ENCODE assay signal across 8 cellular contexts in the genomic region with DNA sequence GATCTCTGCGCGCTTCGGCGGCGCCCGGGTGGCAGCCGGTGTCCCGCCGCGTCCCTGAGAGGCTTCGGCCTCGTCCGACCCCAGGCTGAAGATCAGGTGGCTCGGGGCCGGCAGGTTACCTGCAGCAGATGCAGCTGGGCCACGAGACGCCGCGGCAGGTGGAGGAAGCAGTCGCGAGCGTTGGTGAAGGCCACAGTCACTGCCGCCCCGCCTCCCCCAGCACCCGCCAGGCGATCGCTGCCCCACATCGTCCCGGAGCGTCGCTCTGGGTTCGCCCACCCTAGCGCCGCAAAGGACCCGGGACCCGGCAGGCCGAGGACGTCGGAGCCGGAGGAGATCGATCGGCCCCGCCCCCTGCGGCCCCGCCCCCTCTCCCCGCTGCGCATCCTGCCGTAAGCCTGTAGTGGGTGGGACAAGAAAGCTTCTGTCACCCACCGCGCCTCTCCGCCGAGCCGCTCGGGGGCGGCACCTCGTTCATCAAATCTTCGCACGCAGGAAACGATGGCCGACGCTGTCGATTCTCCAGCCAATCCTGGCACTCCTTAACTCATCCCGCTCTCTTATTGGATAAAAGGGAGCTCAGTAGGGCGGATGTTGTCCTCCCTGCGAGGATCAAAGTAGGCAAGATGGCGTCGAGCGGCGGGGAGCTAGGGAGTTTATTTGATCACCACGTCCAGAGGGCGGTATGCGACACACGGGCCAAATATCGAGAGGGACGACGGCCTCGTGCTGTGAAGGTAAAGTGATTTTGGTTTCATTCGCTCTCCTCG. TPM values are rescaled to one million over a fixed set of nuclear protein-coding genes. Genes with fewer than 3 reads are reported as not detected.
DNase-seq lines count a peak whose midpoint lies in the region; ATAC-seq and TF ChIP-seq lines count a peak whose summit lies in the region.

A gene (minus strand): TSS at position 333 of the 770 bp plus-strand sequence. CDS start 85 bp downstream, at position 248.
A gene (plus strand): TSS at position 608 of the 770 bp plus-strand sequence. CDS start 19 bp downstream, at position 627.

- no peaks in the 10 kb centered on the region for H3K9me2 ChIP-seq in PC-9 (ENCODE audit: insufficient read depth)

- H3K4me2 ChIP-seq in PC-9, result peak within 1 kb of the TSS; percentile 91

- H3K4me1 ChIP-seq in PC-9 (replicated peaks; ENCODE audit: insufficient read depth), result peaks cover 18% of the 10 kb centered on the region

- DNase-seq in DMS79 (lab: John Stamatoyannopoulos, UW) (peak; percentile 98), KBM-7 (peak; percentile 99), PC-9 (peak; percentile 97 to 99), epithelial cell of proximal tubule (ENCODE audit: low read depth) (peak; percentile 94), mucosa of gallbladder (ENCODE audit: low spot score) (peak; percentile 98)
- peak; percentile 92 for DNase-seq in activated T-cell treated with anti-CD3 and anti-CD28 coated beads, Interleukin-2, amount 50 U/mL, for 1 hour
- peak; percentile 83 to 94 for DNase-seq in stimulated activated CD8-positive, alpha-beta memory T cell treated with anti-CD3 and anti-CD28 coated beads, Interleukin-4, amount 100 ng/mL, for 4 hours (ENCODE audit: low read depth in 2 of 2, low spot score in 1 of 2)

- H3K9me3 ChIP-seq in PC-9 (ENCODE audit: insufficient read depth, low read depth), result no peaks in the 10 kb centered on the region

- TF ChIP-seq CTCF in PC-9 (conservative IDR thresholded peaks at IDR 0.05), result peak; percentile 50
- TF ChIP-seq CTCF in epithelial cell of proximal tubule (conservative IDR thresholded peaks at IDR 0.05; ENCODE audit: low read depth, low read length), result peak; percentile 16

- peaks cover 57% of the 10 kb centered on the region for H3K79me2 ChIP-seq in PC-9 (ENCODE audit: low read depth)

- CTCF ChIA-PET in PC-9 (lab: Charles Lee), result interaction anchor here (0.5 to 1.0 kb wide), 18 partner anchors 24 to 1009 kb away, joined by 3 to 18 read pairs (median 4); a partner anchor contains a TSS

- peak; percentile 96 for ATAC-seq in GM21717 (IDR thresholded peaks at IDR 0.05; ENCODE audit: unreplicated experiment)

- TSS peak; percentile 59 for BruUV-seq in PC-9 (replicated peaks; lab: Mats Ljungman, UMichigan)

- H3K4me3 ChIP-seq in PC-9 (peak within 1 kb of the TSS; percentile 95), epithelial cell of proximal tubule (ENCODE audit: low read depth, low read length) (peak within 1 kb of the TSS; percentile 90)

- peak within 1 kb of the TSS; percentile 97 for H2AFZ ChIP-seq in PC-9

- H3F3A ChIP-seq in PC-9 (ENCODE audit: insufficient read depth, low read depth), result 0 out of 2 replicates have a peak, but pooled peaks cover 8% of the 10 kb centered on the region

- peaks cover 24% of the 10 kb centered on the region for H3K36me3 ChIP-seq in PC-9 (ENCODE audit: low read depth)

- no peaks in the 10 kb centered on the region; the same call in 1 of the 2 replicates for H4K20me1 ChIP-seq in PC-9 (ENCODE audit: insufficient read depth)

- in situ Hi-C loops in KBM-7 (cut with MboI; ENCODE audit: low pct_unique_long_range_greater_than_20kb, low sequenced_read_pairs), result no loop called here

- POLR2A ChIA-PET in PC-9 (lab: Charles Lee; ENCODE audit: unreplicated experiment), result interaction anchor here (0.5 to 1.0 kb wide), 13 partner anchors 11 to 1434 kb away, joined by 3 to 12 read pairs (median 4); a partner anchor contains a TSS

- intact Hi-C loops in PC-9 (cut with micrococcal nuclease; ENCODE audit: unreplicated experiment), result loop anchor here (1.0 to 5.0 kb wide), 6 partner anchors 66 to 704 kb away; a partner anchor contains a TSS

- no peaks in the 10 kb centered on the region for H3K27me3 ChIP-seq in PC-9 (ENCODE audit: insufficient read depth, low read depth)

- peak within 1 kb of the TSS; percentile 52 for H3K27ac ChIP-seq in PC-9

RNA-seq across cellular contexts. Expression of the first gene that starts in this region (rescaled TPM):
- total RNA-seq in PC-9 (2021) (13.4 and 20.2 TPM in 2 replicates), epithelial cell of proximal tubule (11.2 and 11.5 TPM in 2 replicates), mucosa of gallbladder (15.9 TPM)

RNA-seq across cellular contexts. Expression of the second gene that starts in this region (rescaled TPM):
- total RNA-seq in PC-9 (2021) (7.4 and 11.5 TPM in 2 replicates), epithelial cell of proximal tubule (6.1 and 6.6 TPM in 2 replicates), mucosa of gallbladder (10.9 TPM)

Comparison
In these comparisons a context has a peak if more than half of its experiments do, and no peak if none do; other contexts are left out.
1. Peak in every context shown above with its lines: DNase-seq, ATAC-seq, H3K4me3 ChIP-seq and H3K27ac ChIP-seq.